Comparison of ENCODE assay signal across 10 cellular contexts in the genomic region with DNA sequence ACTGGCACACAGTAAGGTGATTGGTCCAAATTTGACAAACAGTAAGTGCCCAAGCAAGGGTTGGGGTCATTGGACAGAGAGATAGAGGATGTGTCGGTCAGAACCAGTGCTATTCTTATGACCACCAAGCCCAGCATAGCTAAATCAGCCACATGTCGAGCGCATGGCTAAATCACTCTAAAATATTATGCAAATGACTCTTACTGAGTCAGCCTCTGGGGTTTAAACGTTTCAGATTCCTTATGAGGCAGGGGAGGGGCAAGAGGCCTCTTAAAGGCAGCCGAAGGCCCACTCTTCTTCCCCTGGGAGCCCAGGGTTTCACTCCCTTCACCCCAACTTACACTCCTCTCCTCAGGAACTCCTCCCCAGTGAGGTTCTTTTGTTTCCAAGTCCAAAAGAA. TPM values are rescaled to one million over a fixed set of nuclear protein-coding genes. Genes with fewer than 3 reads are reported as not detected.
DNase-seq lines count a peak whose midpoint lies in the region; ATAC-seq and TF ChIP-seq lines count a peak whose summit lies in the region.
"Had no signal": no experiment of that assay in that cellular context is flagged by ENCODE, and none has a peak within 500 bp of the region (broad histone marks: within the 10 kb centered on the region; RNA-seq: fewer than 3 reads in every experiment).

No MANE protein-coding gene starts in this region.

- H3K27me3 Mint-ChIP-seq in activated B cell treated with CpG ODN at 0.5 μM for 24 hours (no peaks in the 10 kb centered on the region), T-cell (no peaks in the 10 kb centered on the region)

- H3K36me3 ChIP-seq in colonic mucosa, result no peaks in the 10 kb centered on the region
- H3K36me3 ChIP-seq: ascending aorta had no signal

- H3K9me3 Mint-ChIP-seq in activated B cell treated with CpG ODN at 0.5 μM for 24 hours (no peaks in the 10 kb centered on the region), T-cell (no peaks in the 10 kb centered on the region)

- ATAC-seq in HG02885 (IDR thresholded peaks at IDR 0.05; ENCODE audit: poor library complexity, unreplicated experiment), result peak; percentile 94
- ATAC-seq in activated B cell treated with CpG ODN at 0.5 μM for 24 hours (ENCODE audit: low read depth), result peak; percentile 92
- no peak for ATAC-seq in T-cell (replicated peaks in 1 of 4)

- H3K27ac ChIP-seq in colonic mucosa, result no peak overlapping the region
- H3K27ac ChIP-seq: 22Rv1, ascending aorta had no signal

- no peak overlapping the region for H3K9ac ChIP-seq in colonic mucosa (ENCODE audit: low read depth in 2 of 2, low read length in 2 of 2)

- CTCF ChIA-PET in activated B cell treated with CpG ODN at 0.5 μM for 24 hours (lab: Charles Lee), result interaction anchor here (1.0 to 8.6 kb wide), 8 partner anchors 11 to 112 kb away, joined by 3 to 91 read pairs (median 4); no protein-coding TSS in a partner anchor
- CTCF ChIA-PET in T-cell (lab: Charles Lee), result interaction anchor here in 1 of 2 donors (1.2 kb wide), 1 partner anchor 17 kb away, joined by 4 read pairs; no protein-coding TSS in a partner anchor

- H3K4me1 Mint-ChIP-seq in activated B cell treated with CpG ODN at 0.5 μM for 24 hours (peaks cover 37% of the 10 kb centered on the region), T-cell (peaks cover 13 to 22% (median 16%) of the 10 kb centered on the region in 3 donors)

- TF ChIP-seq CTCF in activated B cell treated with CpG ODN at 0.5 μM for 24 hours (IDR thresholded peaks at IDR 0.05), result no peak
- TF ChIP-seq CTCF in colonic mucosa (IDR thresholded peaks at IDR 0.05), result no peak

- DNase-seq in DMS 273 (lab: John Stamatoyannopoulos, UW; ENCODE audit: unreplicated experiment), result peak; percentile 9
- no peak for DNase-seq in DMS 273 treated with DMSO at 0.1 percent for 48 hours (lab: John Stamatoyannopoulos, UW)
- DNase-seq in activated B cell treated with CpG ODN at 0.5 μM for 24 hours, result no peak
- peak; percentile 57 for DNase-seq in skeletal muscle cell (ENCODE audit: low read depth)
- no peak for DNase-seq in colonic mucosa
- no peak for DNase-seq in cerebellar nuclear complex (lab: John Stamatoyannopoulos, UW)
- DNase-seq in T-cell, result no peak

- H3K9me3 ChIP-seq in colonic mucosa, result no peaks in the 10 kb centered on the region
- H3K9me3 ChIP-seq: ascending aorta had no signal

- H3K36me3 Mint-ChIP-seq in activated B cell treated with CpG ODN at 0.5 μM for 24 hours (ENCODE audit: low read depth) (peaks cover 8% of the 10 kb centered on the region), T-cell (peaks cover 20% of the 10 kb centered on the region)

- POLR2A ChIA-PET in activated B cell treated with CpG ODN at 0.5 μM for 24 hours (lab: Charles Lee) (interaction anchor here (0.6 to 4.3 kb wide), 9 partner anchors 15 to 330 kb away, joined by 3 to 36 read pairs (median 3); partner anchors contain the start of genes RPAP3 and SLC48A1), T-cell (lab: Charles Lee) (no interaction called here)

- intact Hi-C loops in activated B cell treated with CpG ODN at 0.5 μM for 24 hours (cut with micrococcal nuclease), result loop anchor here (1.0 to 2.0 kb wide), 3 partner anchors 11 to 17 kb away; no protein-coding TSS in a partner anchor
- intact Hi-C loops in colonic mucosa (cut with DNase I), result no loop called here

- H3K4me1 ChIP-seq in colonic mucosa, result no peaks in the 10 kb centered on the region

- H3K27ac Mint-ChIP-seq in activated B cell treated with CpG ODN at 0.5 μM for 24 hours, result peak overlapping the region; percentile 65
- H3K27ac Mint-ChIP-seq in T-cell, result no peak overlapping the region

- H3K4me3 ChIP-seq in skeletal muscle cell (ENCODE audit: low read depth, low read length) (no peak overlapping the region), colonic mucosa (no peak overlapping the region)
- H3K4me3 ChIP-seq: ascending aorta had no signal

- no peaks in the 10 kb centered on the region for H3K27me3 ChIP-seq in colonic mucosa
- H3K27me3 ChIP-seq: ascending aorta had no signal

- H3K4me3 Mint-ChIP-seq in activated B cell treated with CpG ODN at 0.5 μM for 24 hours, result no peak overlapping the region
- no peak overlapping the region for H3K4me3 Mint-ChIP-seq in T-cell

RNA-seq across cellular contexts. Expression of gene ENDOU, which starts 0.6 kb away (rescaled TPM):
- 0.24 and 0.37 TPM in 2 replicates for total RNA-seq in activated B cell treated with CpG ODN at 0.5 μM for 24 hours
- not detected for total RNA-seq in colonic mucosa
- total RNA-seq in T-cell, result not detected
- total RNA-seq: ascending aorta had no signal

RNA-seq across cellular contexts. Expression of gene RPAP3, which starts 20.1 kb away (rescaled TPM):
- total RNA-seq in activated B cell treated with CpG ODN at 0.5 μM for 24 hours (58.4 and 60.5 TPM in 2 replicates), colonic mucosa (10 to 100 TPM; 16.7 to 17.0 TPM), T-cell (10 to 100 TPM; 24.0 to 33.5 (median 29.4) TPM)

RNA-seq across cellular contexts. Expression of gene RAPGEF3, which starts 32.8 kb away (rescaled TPM):
- 2.7 and 5.0 TPM in 2 replicates for total RNA-seq in activated B cell treated with CpG ODN at 0.5 μM for 24 hours
- 10 to 100 TPM; 10.1 TPM for total RNA-seq in colonic mucosa
- under 1 TPM; 0.25 to 0.99 (median 0.82) TPM for total RNA-seq in T-cell

RNA-seq across cellular contexts. Expression of gene SLC48A1, which starts 47.1 kb away (rescaled TPM):
- total RNA-seq in activated B cell treated with CpG ODN at 0.5 μM for 24 hours (12.7 and 12.8 TPM in 2 replicates), colonic mucosa (10 to 100 TPM; 12.2 to 17.9 TPM), T-cell (10 to 100 TPM in 3 of 5 donors, 1 to 10 TPM in 2; 5.8 to 13.7 (median 10.2) TPM)

Comparison
In these comparisons a context has a peak if more than half of its experiments do, and no peak if none do; other contexts are left out.
1. DNase-seq: peak in DMS 273 (single experiment) and skeletal muscle cell (single experiment); none in DMS 273 treated with DMSO at 0.1 percent for 48 hours (single experiment), activated B cell treated with CpG ODN at 0.5 μM for 24 hours (single experiment), colonic mucosa (single experiment), cerebellar nuclear complex (0 of 2) and T-cell (0 of 34).
2. ATAC-seq: peak in HG02885 (single experiment) and activated B cell treated with CpG ODN at 0.5 μM for 24 hours (single experiment); none in T-cell (0 of 4).